1 cellular context compared by ENCODE assay signal in the genomic region with DNA sequence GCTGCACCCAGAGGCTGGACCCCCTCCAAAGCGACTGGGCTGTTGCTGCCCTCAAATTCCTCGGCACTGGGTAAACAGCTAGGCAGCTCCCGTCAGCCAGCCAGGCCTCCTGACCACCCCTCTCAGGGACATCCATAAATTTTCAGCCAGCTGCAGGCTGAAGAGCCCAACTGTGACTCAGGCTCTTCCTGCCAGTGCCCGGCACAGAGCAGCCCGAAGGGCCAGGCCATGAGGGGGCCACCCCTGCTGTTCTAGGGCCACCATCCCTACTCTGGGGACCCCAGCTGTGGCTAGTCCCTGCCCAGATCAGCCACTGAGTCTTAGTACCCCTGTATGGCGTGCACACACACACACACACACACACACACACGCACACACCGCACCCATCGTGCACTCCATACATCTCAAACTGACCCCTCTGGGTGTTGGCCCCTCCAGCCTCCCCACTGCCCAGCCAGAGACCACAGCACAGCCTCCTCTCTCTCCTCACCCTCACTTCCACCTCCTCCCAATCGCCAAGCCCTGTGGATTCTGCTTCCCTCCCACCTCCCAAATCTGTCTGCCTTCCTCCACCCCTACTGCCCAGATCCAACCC.
TF ChIP-seq lines count a peak whose summit lies in the region.

No MANE protein-coding gene starts in this region.

TF ChIP-seq in K562, 482 proteins besides CTCF, POLR2A, EP300 and RAD21 (continues in another document):
- TF ChIP-seq, protein P1, sequence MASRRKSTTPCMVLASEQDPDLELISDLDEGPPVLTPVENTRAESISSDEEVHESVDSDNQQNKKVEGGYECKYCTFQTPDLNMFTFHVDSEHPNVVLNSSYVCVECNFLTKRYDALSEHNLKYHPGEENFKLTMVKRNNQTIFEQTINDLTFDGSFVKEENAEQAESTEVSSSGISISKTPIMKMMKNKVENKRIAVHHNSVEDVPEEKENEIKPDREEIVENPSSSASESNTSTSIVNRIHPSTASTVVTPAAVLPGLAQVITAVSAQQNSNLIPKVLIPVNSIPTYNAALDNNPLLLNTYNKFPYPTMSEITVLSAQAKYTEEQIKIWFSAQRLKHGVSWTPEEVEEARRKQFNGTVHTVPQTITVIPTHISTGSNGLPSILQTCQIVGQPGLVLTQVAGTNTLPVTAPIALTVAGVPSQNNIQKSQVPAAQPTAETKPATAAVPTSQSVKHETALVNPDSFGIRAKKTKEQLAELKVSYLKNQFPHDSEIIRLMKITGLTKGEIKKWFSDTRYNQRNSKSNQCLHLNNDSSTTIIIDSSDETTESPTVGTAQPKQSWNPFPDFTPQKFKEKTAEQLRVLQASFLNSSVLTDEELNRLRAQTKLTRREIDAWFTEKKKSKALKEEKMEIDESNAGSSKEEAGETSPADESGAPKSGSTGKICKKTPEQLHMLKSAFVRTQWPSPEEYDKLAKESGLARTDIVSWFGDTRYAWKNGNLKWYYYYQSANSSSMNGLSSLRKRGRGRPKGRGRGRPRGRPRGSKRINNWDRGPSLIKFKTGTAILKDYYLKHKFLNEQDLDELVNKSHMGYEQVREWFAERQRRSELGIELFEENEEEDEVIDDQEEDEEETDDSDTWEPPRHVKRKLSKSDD (conservative IDR thresholded peaks at IDR 0.05; ENCODE audit: low read length), result no peak
- TF ChIP-seq KLF6 (CRISPR knock-in tag; IDR thresholded peaks at IDR 0.05; ENCODE audit: borderline replicate concordance) (peak; percentile 51; the same call in 1 of the 2 replicates), HNRNPH1 (optimal IDR thresholded peaks at IDR 0.05; ENCODE audit: low read depth, low read length) (no peak), CXXC5 (CRISPR knock-in tag; IDR thresholded peaks at IDR 0.05) (peak; percentile 25), ZKSCAN8 (CRISPR knock-in tag; IDR thresholded peaks at IDR 0.05) (0 out of 2 replicates have a peak, but pooled peaks have one; percentile 49), ZNF445 (CRISPR knock-in tag; IDR thresholded peaks at IDR 0.05; ENCODE audit: low read depth) (no peak), ZC3H11A (IDR thresholded peaks at IDR 0.05; ENCODE audit: low read depth, low read length) (no peak), BRF1 (IDR thresholded peaks at IDR 0.05; ENCODE audit: borderline replicate concordance, extremely low read depth, insufficient read length) (no peak), MEF2D (tag; conservative IDR thresholded peaks at IDR 0.05; ENCODE audit: low read depth) (0 out of 2 replicates have a peak, but pooled peaks have one; percentile 29), PTBP1 (IDR thresholded peaks at IDR 0.05; ENCODE audit: low read depth, low read length) (no peak), MAFK (IDR thresholded peaks at IDR 0.05; ENCODE audit: low read length) (no peak), RBM14 (IDR thresholded peaks at IDR 0.05; ENCODE audit: borderline replicate concordance, insufficient read depth, low read depth, low read length) (no peak), CAMTA2 (CRISPR knock-in tag; conservative IDR thresholded peaks at IDR 0.05) (no peak), BCL6 (CRISPR knock-in tag; IDR thresholded peaks at IDR 0.05) (no peak), SP2 (IDR thresholded peaks at IDR 0.05; ENCODE audit: extremely low read depth, low read depth, low read length, poor library complexity, severe bottlenecking) (no peak), SMAD4 (CRISPR knock-in tag; conservative IDR thresholded peaks at IDR 0.05) (peak; percentile 24), ZNF696 (CRISPR knock-in tag; conservative IDR thresholded peaks at IDR 0.05) (no peak), SREBF1 (IDR thresholded peaks at IDR 0.05; ENCODE audit: borderline replicate concordance, low read depth, low read length) (no peak), RAD51 (IDR thresholded peaks at IDR 0.05; ENCODE audit: borderline replicate concordance, low read depth) (no peak), SRSF7 (optimal IDR thresholded peaks at IDR 0.05; ENCODE audit: low read depth, low read length) (no peak), ZNF165 (CRISPR knock-in tag; IDR thresholded peaks at IDR 0.05; ENCODE audit: borderline replicate concordance) (peak; percentile 65; the same call in 1 of the 2 replicates), ZNF766 (CRISPR knock-in tag; conservative IDR thresholded peaks at IDR 0.05) (peak; percentile 50), ZC3H8 (IDR thresholded peaks at IDR 0.05) (no peak), XRCC5 (IDR thresholded peaks at IDR 0.05; ENCODE audit: low read depth, low read length) (no peak), ZNF253 (CRISPR knock-in tag; conservative IDR thresholded peaks at IDR 0.05) (no peak), U2AF1 (optimal IDR thresholded peaks at IDR 0.05; ENCODE audit: low read depth, low read length) (no peak), ZNF311 (CRISPR knock-in tag; IDR thresholded peaks at IDR 0.05) (peak; percentile 56; the same call in 1 of the 2 replicates), FOXJ3 (CRISPR knock-in tag; IDR thresholded peaks at IDR 0.05) (no peak), ERF (CRISPR knock-in tag; IDR thresholded peaks at IDR 0.05) (peak; percentile 59), POLR3G (IDR thresholded peaks at IDR 0.05; ENCODE audit: extremely low read depth, insufficient read length, insufficient replicate concordance) (no peak)
- TF ChIP-seq, protein P2, sequence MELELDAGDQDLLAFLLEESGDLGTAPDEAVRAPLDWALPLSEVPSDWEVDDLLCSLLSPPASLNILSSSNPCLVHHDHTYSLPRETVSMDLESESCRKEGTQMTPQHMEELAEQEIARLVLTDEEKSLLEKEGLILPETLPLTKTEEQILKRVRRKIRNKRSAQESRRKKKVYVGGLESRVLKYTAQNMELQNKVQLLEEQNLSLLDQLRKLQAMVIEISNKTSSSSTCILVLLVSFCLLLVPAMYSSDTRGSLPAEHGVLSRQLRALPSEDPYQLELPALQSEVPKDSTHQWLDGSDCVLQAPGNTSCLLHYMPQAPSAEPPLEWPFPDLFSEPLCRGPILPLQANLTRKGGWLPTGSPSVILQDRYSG (tag; conservative IDR thresholded peaks at IDR 0.05; ENCODE audit: low read depth), result no peak
- TF ChIP-seq, protein P3, sequence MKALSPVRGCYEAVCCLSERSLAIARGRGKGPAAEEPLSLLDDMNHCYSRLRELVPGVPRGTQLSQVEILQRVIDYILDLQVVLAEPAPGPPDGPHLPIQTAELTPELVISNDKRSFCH (CRISPR knock-in tag; IDR thresholded peaks at IDR 0.05), result no peak
- TF ChIP-seq, protein P3 (tag; IDR thresholded peaks at IDR 0.05), result 0 out of 2 replicates have a peak, but pooled peaks have one; percentile 25
- TF ChIP-seq, protein P4, sequence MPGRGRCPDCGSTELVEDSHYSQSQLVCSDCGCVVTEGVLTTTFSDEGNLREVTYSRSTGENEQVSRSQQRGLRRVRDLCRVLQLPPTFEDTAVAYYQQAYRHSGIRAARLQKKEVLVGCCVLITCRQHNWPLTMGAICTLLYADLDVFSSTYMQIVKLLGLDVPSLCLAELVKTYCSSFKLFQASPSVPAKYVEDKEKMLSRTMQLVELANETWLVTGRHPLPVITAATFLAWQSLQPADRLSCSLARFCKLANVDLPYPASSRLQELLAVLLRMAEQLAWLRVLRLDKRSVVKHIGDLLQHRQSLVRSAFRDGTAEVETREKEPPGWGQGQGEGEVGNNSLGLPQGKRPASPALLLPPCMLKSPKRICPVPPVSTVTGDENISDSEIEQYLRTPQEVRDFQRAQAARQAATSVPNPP (IDR thresholded peaks at IDR 0.05; ENCODE audit: borderline replicate concordance, insufficient read depth, insufficient read length), result no peak
- TF ChIP-seq, protein P5, sequence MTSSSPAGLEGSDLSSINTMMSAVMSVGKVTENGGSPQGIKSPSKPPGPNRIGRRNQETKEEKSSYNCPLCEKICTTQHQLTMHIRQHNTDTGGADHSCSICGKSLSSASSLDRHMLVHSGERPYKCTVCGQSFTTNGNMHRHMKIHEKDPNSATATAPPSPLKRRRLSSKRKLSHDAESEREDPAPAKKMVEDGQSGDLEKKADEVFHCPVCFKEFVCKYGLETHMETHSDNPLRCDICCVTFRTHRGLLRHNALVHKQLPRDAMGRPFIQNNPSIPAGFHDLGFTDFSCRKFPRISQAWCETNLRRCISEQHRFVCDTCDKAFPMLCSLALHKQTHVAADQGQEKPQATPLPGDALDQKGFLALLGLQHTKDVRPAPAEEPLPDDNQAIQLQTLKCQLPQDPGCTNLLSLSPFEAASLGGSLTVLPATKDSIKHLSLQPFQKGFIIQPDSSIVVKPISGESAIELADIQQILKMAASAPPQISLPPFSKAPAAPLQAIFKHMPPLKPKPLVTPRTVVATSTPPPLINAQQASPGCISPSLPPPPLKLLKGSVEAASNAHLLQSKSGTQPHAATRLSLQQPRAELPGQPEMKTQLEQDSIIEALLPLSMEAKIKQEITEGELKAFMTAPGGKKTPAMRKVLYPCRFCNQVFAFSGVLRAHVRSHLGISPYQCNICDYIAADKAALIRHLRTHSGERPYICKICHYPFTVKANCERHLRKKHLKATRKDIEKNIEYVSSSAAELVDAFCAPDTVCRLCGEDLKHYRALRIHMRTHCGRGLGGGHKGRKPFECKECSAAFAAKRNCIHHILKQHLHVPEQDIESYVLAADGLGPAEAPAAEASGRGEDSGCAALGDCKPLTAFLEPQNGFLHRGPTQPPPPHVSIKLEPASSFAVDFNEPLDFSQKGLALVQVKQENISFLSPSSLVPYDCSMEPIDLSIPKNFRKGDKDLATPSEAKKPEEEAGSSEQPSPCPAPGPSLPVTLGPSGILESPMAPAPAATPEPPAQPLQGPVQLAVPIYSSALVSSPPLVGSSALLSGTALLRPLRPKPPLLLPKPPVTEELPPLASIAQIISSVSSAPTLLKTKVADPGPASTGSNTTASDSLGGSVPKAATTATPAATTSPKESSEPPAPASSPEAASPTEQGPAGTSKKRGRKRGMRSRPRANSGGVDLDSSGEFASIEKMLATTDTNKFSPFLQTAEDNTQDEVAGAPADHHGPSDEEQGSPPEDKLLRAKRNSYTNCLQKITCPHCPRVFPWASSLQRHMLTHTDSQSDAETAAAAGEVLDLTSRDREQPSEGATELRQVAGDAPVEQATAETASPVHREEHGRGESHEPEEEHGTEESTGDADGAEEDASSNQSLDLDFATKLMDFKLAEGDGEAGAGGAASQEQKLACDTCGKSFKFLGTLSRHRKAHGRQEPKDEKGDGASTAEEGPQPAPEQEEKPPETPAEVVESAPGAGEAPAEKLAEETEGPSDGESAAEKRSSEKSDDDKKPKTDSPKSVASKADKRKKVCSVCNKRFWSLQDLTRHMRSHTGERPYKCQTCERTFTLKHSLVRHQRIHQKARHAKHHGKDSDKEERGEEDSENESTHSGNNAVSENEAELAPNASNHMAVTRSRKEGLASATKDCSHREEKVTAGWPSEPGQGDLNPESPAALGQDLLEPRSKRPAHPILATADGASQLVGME (CRISPR knock-in tag; IDR thresholded peaks at IDR 0.05), result peak; percentile 14; the same call in 1 of the 2 replicates
- TF ChIP-seq, protein P6, sequence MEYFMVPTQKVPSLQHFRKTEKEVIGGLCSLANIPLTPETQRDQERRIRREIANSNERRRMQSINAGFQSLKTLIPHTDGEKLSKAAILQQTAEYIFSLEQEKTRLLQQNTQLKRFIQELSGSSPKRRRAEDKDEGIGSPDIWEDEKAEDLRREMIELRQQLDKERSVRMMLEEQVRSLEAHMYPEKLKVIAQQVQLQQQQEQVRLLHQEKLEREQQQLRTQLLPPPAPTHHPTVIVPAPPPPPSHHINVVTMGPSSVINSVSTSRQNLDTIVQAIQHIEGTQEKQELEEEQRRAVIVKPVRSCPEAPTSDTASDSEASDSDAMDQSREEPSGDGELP (CRISPR knock-in tag; IDR thresholded peaks at IDR 0.05; ENCODE audit: borderline replicate concordance), result 0 out of 2 replicates have a peak, but pooled peaks have one; percentile 11
- TF ChIP-seq, protein P7, sequence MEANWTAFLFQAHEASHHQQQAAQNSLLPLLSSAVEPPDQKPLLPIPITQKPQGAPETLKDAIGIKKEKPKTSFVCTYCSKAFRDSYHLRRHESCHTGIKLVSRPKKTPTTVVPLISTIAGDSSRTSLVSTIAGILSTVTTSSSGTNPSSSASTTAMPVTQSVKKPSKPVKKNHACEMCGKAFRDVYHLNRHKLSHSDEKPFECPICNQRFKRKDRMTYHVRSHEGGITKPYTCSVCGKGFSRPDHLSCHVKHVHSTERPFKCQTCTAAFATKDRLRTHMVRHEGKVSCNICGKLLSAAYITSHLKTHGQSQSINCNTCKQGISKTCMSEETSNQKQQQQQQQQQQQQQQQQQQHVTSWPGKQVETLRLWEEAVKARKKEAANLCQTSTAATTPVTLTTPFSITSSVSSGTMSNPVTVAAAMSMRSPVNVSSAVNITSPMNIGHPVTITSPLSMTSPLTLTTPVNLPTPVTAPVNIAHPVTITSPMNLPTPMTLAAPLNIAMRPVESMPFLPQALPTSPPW (CRISPR knock-in tag; IDR thresholded peaks at IDR 0.05), result peak; percentile 25; the same call in 1 of the 2 replicates
- TF ChIP-seq, protein P8, sequence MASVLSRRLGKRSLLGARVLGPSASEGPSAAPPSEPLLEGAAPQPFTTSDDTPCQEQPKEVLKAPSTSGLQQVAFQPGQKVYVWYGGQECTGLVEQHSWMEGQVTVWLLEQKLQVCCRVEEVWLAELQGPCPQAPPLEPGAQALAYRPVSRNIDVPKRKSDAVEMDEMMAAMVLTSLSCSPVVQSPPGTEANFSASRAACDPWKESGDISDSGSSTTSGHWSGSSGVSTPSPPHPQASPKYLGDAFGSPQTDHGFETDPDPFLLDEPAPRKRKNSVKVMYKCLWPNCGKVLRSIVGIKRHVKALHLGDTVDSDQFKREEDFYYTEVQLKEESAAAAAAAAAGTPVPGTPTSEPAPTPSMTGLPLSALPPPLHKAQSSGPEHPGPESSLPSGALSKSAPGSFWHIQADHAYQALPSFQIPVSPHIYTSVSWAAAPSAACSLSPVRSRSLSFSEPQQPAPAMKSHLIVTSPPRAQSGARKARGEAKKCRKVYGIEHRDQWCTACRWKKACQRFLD (CRISPR knock-in tag; IDR thresholded peaks at IDR 0.05), result peak; percentile 40
- TF ChIP-seq, protein P9, sequence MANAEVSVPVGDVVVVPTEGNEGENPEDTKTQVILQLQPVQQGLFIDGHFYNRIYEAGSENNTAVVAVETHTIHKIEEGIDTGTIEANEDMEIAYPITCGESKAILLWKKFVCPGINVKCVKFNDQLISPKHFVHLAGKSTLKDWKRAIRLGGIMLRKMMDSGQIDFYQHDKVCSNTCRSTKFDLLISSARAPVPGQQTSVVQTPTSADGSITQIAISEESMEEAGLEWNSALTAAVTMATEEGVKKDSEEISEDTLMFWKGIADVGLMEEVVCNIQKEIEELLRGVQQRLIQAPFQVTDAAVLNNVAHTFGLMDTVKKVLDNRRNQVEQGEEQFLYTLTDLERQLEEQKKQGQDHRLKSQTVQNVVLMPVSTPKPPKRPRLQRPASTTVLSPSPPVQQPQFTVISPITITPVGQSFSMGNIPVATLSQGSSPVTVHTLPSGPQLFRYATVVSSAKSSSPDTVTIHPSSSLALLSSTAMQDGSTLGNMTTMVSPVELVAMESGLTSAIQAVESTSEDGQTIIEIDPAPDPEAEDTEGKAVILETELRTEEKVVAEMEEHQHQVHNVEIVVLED (CRISPR knock-in tag; IDR thresholded peaks at IDR 0.05), result 0 out of 2 replicates have a peak, but pooled peaks have one; percentile 29
- TF ChIP-seq, protein P10, sequence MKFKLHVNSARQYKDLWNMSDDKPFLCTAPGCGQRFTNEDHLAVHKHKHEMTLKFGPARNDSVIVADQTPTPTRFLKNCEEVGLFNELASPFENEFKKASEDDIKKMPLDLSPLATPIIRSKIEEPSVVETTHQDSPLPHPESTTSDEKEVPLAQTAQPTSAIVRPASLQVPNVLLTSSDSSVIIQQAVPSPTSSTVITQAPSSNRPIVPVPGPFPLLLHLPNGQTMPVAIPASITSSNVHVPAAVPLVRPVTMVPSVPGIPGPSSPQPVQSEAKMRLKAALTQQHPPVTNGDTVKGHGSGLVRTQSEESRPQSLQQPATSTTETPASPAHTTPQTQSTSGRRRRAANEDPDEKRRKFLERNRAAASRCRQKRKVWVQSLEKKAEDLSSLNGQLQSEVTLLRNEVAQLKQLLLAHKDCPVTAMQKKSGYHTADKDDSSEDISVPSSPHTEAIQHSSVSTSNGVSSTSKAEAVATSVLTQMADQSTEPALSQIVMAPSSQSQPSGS (CRISPR knock-in tag; IDR thresholded peaks at IDR 0.05), result no peak
